1 cellular context compared by ENCODE assay signal in genomic region chr11:125114518-125114917, GRCh38.
TF ChIP-seq lines count a peak whose summit lies in the region.

No MANE protein-coding gene starts in this region.

TF ChIP-seq in HepG2, 621 proteins besides CTCF, POLR2A, EP300 and RAD21 (continued from another document):
- TF ChIP-seq ZNF142 (CRISPR knock-in tag; IDR thresholded peaks at IDR 0.05): peak; percentile 73; the same call in 1 of the 2 replicates
- peak; percentile 56; the same call in 1 of the 2 replicates for TF ChIP-seq ZFY (CRISPR knock-in tag; IDR thresholded peaks at IDR 0.05)
- TF ChIP-seq ZNF12 (CRISPR knock-in tag; IDR thresholded peaks at IDR 0.05): peak; percentile 73; the same call in 1 of the 2 replicates
- TF ChIP-seq NFKB2 (CRISPR knock-in tag; IDR thresholded peaks at IDR 0.05; ENCODE audit: borderline replicate concordance): peak; percentile 40; the same call in 1 of the 2 replicates
- TF ChIP-seq GABPB1 (CRISPR knock-in tag; IDR thresholded peaks at IDR 0.05): peak; percentile 21; the same call in 1 of the 2 replicates
- TF ChIP-seq STAG1 (CRISPR knock-in tag; IDR thresholded peaks at IDR 0.05): peak; percentile 60
- no peak for TF ChIP-seq ZNF263 (CRISPR knock-in tag; IDR thresholded peaks at IDR 0.05)
- peak; percentile 24 for TF ChIP-seq ZNF687 (CRISPR knock-in tag; IDR thresholded peaks at IDR 0.05)
- 0 out of 2 replicates have a peak, but pooled peaks have one; percentile 19 for TF ChIP-seq KAT8 (CRISPR knock-in tag; IDR thresholded peaks at IDR 0.05)
- TF ChIP-seq, protein P1, sequence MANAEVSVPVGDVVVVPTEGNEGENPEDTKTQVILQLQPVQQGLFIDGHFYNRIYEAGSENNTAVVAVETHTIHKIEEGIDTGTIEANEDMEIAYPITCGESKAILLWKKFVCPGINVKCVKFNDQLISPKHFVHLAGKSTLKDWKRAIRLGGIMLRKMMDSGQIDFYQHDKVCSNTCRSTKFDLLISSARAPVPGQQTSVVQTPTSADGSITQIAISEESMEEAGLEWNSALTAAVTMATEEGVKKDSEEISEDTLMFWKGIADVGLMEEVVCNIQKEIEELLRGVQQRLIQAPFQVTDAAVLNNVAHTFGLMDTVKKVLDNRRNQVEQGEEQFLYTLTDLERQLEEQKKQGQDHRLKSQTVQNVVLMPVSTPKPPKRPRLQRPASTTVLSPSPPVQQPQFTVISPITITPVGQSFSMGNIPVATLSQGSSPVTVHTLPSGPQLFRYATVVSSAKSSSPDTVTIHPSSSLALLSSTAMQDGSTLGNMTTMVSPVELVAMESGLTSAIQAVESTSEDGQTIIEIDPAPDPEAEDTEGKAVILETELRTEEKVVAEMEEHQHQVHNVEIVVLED (CRISPR knock-in tag; IDR thresholded peaks at IDR 0.05; ENCODE audit: borderline replicate concordance): no peak
- TF ChIP-seq, protein P2, sequence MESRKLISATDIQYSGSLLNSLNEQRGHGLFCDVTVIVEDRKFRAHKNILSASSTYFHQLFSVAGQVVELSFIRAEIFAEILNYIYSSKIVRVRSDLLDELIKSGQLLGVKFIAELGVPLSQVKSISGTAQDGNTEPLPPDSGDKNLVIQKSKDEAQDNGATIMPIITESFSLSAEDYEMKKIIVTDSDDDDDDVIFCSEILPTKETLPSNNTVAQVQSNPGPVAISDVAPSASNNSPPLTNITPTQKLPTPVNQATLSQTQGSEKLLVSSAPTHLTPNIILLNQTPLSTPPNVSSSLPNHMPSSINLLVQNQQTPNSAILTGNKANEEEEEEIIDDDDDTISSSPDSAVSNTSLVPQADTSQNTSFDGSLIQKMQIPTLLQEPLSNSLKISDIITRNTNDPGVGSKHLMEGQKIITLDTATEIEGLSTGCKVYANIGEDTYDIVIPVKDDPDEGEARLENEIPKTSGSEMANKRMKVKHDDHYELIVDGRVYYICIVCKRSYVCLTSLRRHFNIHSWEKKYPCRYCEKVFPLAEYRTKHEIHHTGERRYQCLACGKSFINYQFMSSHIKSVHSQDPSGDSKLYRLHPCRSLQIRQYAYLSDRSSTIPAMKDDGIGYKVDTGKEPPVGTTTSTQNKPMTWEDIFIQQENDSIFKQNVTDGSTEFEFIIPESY (CRISPR knock-in tag; IDR thresholded peaks at IDR 0.05): peak; percentile 54; the same call in 1 of the 2 replicates
